Comparison of ENCODE assay signal across 11 cellular contexts in genomic region chr12:65891219-65891618, GRCh38.
DNase-seq lines count a peak whose midpoint lies in the region; ATAC-seq and TF ChIP-seq lines count a peak whose summit lies in the region.
"Had no signal": no experiment of that assay in that cellular context is flagged by ENCODE, and none has a peak within 500 bp of the region (broad histone marks: within the 10 kb centered on the region; RNA-seq: fewer than 3 reads in every experiment).

No MANE protein-coding gene starts in this region.

- CTCF ChIA-PET in HEK293T (lab: Yijun Ruan, JAX): no interaction called here

- peak overlapping the region; percentile 99 for H3K27ac Mint-ChIP-seq in chondrocyte (ENCODE audit: unreplicated experiment)
- peak overlapping the region; percentile 80 for H3K27ac Mint-ChIP-seq in mesothelial cell of epicardium
- no peak overlapping the region for H3K27ac Mint-ChIP-seq in naive thymus-derived CD8-positive, alpha-beta T cell
- H3K27ac Mint-ChIP-seq: effector memory CD8-positive, alpha-beta T cell had no signal

- peak overlapping the region; percentile 65 for H3K4me3 Mint-ChIP-seq in chondrocyte (ENCODE audit: unreplicated experiment)
- no peak overlapping the region for H3K4me3 Mint-ChIP-seq in mesothelial cell of epicardium
- H3K4me3 Mint-ChIP-seq in naive thymus-derived CD8-positive, alpha-beta T cell: no peak overlapping the region
- H3K4me3 Mint-ChIP-seq: effector memory CD8-positive, alpha-beta T cell had no signal

- peaks cover 77% of the 10 kb centered on the region for H3K4me1 Mint-ChIP-seq in chondrocyte (ENCODE audit: low read depth)
- H3K4me1 Mint-ChIP-seq in mesothelial cell of epicardium: peaks cover 64% of the 10 kb centered on the region
- peaks cover 0 to 6% (median 0%) of the 10 kb centered on the region in 4 donors for H3K4me1 Mint-ChIP-seq in naive thymus-derived CD8-positive, alpha-beta T cell

- DNase-seq in AG20443 (ENCODE audit: low spot score) (peak; percentile 39), LHCN-M2 (ENCODE audit: low read depth) (peak; percentile 84), chondrocyte (ENCODE audit: low spot score) (no peak), mesothelial cell of epicardium (ENCODE audit: low spot score in 2 of 2, unreplicated experiment in 2 of 2) (no peak), NCI-H69 (lab: John Stamatoyannopoulos, UW) (no peak), HEK293T (ENCODE audit: extremely low spot score) (no peak)
- DNase-seq in naive thymus-derived CD8-positive, alpha-beta T cell: no peak
- DNase-seq: effector memory CD8-positive, alpha-beta T cell; H7; spleen had no signal

- H3K27me3 Mint-ChIP-seq in chondrocyte (ENCODE audit: low read depth): no peaks in the 10 kb centered on the region
- H3K27me3 Mint-ChIP-seq in mesothelial cell of epicardium (ENCODE audit: low read depth): no peaks in the 10 kb centered on the region
- H3K27me3 Mint-ChIP-seq in naive thymus-derived CD8-positive, alpha-beta T cell: peaks cover 13 to 27% (median 19%) of the 10 kb centered on the region in 5 donors

- H3K36me3 Mint-ChIP-seq in chondrocyte (ENCODE audit: low read depth) (peaks cover 5% of the 10 kb centered on the region), mesothelial cell of epicardium (peaks cover 9% of the 10 kb centered on the region)
- no peaks in the 10 kb centered on the region for H3K36me3 Mint-ChIP-seq in naive thymus-derived CD8-positive, alpha-beta T cell

- no peak for ATAC-seq in naive thymus-derived CD8-positive, alpha-beta T cell
- no peak for ATAC-seq in HG03139 (IDR thresholded peaks at IDR 0.05; ENCODE audit: unreplicated experiment)
- ATAC-seq: effector memory CD8-positive, alpha-beta T cell had no signal

- TF ChIP-seq CTCF in chondrocyte (IDR thresholded peaks at IDR 0.05) (no peak), mesothelial cell of epicardium (IDR thresholded peaks at IDR 0.05; ENCODE audit: unreplicated experiment) (no peak)

- H3K9me3 Mint-ChIP-seq in chondrocyte (ENCODE audit: low read depth) (no peaks in the 10 kb centered on the region), mesothelial cell of epicardium (no peaks in the 10 kb centered on the region)
- H3K9me3 Mint-ChIP-seq in naive thymus-derived CD8-positive, alpha-beta T cell: no peaks in the 10 kb centered on the region
- H3K9me3 Mint-ChIP-seq: effector memory CD8-positive, alpha-beta T cell had no signal

- POLR2A ChIA-PET in naive thymus-derived CD8-positive, alpha-beta T cell (lab: Charles Lee): no interaction called here
- POLR2A ChIA-PET in HEK293T (lab: Yijun Ruan, JAX): no interaction called here

TF ChIP-seq in HEK293T, 16 proteins besides CTCF, POLR2A, EP300 and RAD21:
- no peak for TF ChIP-seq ARNT (IDR thresholded peaks at IDR 0.05)
- TF ChIP-seq LEF1 (IDR thresholded peaks at IDR 0.05; ENCODE audit: borderline replicate concordance): no peak
- no peak for TF ChIP-seq CTBP1 (IDR thresholded peaks at IDR 0.05; ENCODE audit: borderline replicate concordance)
- no peak for TF ChIP-seq SUZ12 (IDR thresholded peaks at IDR 0.05)
- TF ChIP-seq BHLHE40 (IDR thresholded peaks at IDR 0.05; ENCODE audit: borderline replicate concordance): no peak
- TF ChIP-seq FOXK2 (IDR thresholded peaks at IDR 0.05): no peak
- no peak for TF ChIP-seq FOXA1 (IDR thresholded peaks at IDR 0.05)
- TF ChIP-seq ELF4 (IDR thresholded peaks at IDR 0.05): no peak
- TF ChIP-seq ZNF384 (IDR thresholded peaks at IDR 0.05): no peak
- no peak for TF ChIP-seq TARDBP (IDR thresholded peaks at IDR 0.05)
- TF ChIP-seq PKNOX1 (IDR thresholded peaks at IDR 0.05): no peak
- TF ChIP-seq NFRKB (IDR thresholded peaks at IDR 0.05): no peak
- TF ChIP-seq SP1 (IDR thresholded peaks at IDR 0.05): no peak
- no peak for TF ChIP-seq FOXM1 (IDR thresholded peaks at IDR 0.05; ENCODE audit: borderline replicate concordance)
- no peak for TF ChIP-seq HDGF (IDR thresholded peaks at IDR 0.05; ENCODE audit: borderline replicate concordance)
- no peak for TF ChIP-seq L3MBTL2 (conservative IDR thresholded peaks at IDR 0.05)

Comparison
In these comparisons a context has a peak if more than half of its experiments do, and no peak if none do; other contexts are left out.
1. DNase-seq: peak in AG20443 (single experiment) and LHCN-M2 (single experiment); none in chondrocyte (single experiment), mesothelial cell of epicardium (0 of 2), naive thymus-derived CD8-positive, alpha-beta T cell (0 of 10), NCI-H69 (single experiment) and HEK293T (single experiment).
2. H3K27ac Mint-ChIP-seq: peak in chondrocyte (single experiment) and mesothelial cell of epicardium (single experiment); none in naive thymus-derived CD8-positive, alpha-beta T cell (0 of 10).